ENCODE assay signal across 20 cellular contexts in the genomic region with DNA sequence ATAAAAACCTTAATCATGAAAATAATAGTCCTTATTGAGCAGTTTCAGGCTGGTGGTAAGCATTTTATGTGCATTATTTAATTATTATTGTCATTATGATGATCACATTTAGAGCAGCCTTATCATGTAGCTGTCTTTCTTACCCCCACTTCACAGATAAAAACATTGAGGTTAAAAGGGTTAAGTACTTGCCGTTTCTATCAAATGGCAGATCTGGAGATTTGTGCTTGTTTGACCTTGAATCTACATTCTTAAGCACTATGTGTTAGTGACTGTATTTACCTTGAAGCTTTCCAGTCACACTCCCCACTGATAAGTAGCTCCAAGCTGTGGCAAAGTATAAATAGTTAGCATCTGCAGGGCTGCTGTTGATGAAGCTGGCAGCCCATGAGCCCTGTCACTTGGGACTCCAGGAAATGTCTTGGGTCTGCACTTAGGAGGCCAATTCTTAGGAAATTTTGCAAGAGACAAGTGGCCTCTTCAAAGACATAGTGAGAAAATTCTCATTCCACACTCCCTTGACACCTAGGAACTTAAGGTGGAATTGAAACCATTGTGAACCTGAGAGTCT.
"Had no signal": no experiment of that assay in that cellular context is flagged by ENCODE, and none has a peak within 500 bp of the region (broad histone marks: within the 10 kb centered on the region; RNA-seq: fewer than 3 reads in every experiment).

No MANE protein-coding gene starts in this region.

- H3K4me1 ChIP-seq: esophagus muscularis mucosa, foreskin keratinocyte, gastroesophageal sphincter had no signal

- H3K36me3 Mint-ChIP-seq: immature natural killer cell had no signal

- H3K36me3 ChIP-seq: esophagus muscularis mucosa, gastroesophageal sphincter, heart left ventricle had no signal

- H3K27me3 ChIP-seq: dorsolateral prefrontal cortex, esophagus muscularis mucosa, foreskin keratinocyte, gastroesophageal sphincter, heart left ventricle, hepatocyte had no signal

- H3K27ac Mint-ChIP-seq: immature natural killer cell had no signal

- H3K4me3 Mint-ChIP-seq: immature natural killer cell had no signal

- DNase-seq: dermis blood vessel endothelial cell; dorsolateral prefrontal cortex; effector CD4-positive, alpha-beta T cell; effector memory CD4-positive, alpha-beta T cell; foreskin keratinocyte; heart left ventricle; hypothalamus; immature natural killer cell; islet precursor cell; kidney; kidney glomerular epithelial cell; left colon; left ventricle myocardium superior; mesenchymal stem cell; midbrain had no signal

- H3K4me3 ChIP-seq: coronary artery, dorsolateral prefrontal cortex, esophagus muscularis mucosa, gastroesophageal sphincter, heart left ventricle, hepatocyte had no signal

- ATAC-seq: foreskin keratinocyte, gastroesophageal sphincter, heart left ventricle, left colon, left lobe of liver, left ventricle myocardium superior had no signal

- H3K27ac ChIP-seq: coronary artery, dorsolateral prefrontal cortex, esophagus muscularis mucosa, foreskin keratinocyte, gastroesophageal sphincter, hepatocyte had no signal
